ENCODE assay signal across 25 cellular contexts in genomic region chr1:203145321-203146041, GRCh38. TPM values are rescaled to one million over a fixed set of nuclear protein-coding genes. Genes with fewer than 3 reads are reported as not detected.
A peak's percentile ranks its signal among the peaks of the same experiment; 100 is the strongest.
DNase-seq lines count a peak whose midpoint lies in the region; ATAC-seq and TF ChIP-seq lines count a peak whose summit lies in the region.
"Had no signal": no experiment of that assay in that cellular context is flagged by ENCODE, and none has a peak within 500 bp of the region (broad histone marks: within the 10 kb centered on the region; RNA-seq: fewer than 3 reads in every experiment).

No MANE protein-coding gene starts in this region.

- H3K79me1 ChIP-seq in mesendoderm (ENCODE audit: low read length), result peaks cover 9% of the 10 kb centered on the region

- no peak overlapping the region for H2AK5ac ChIP-seq in mesendoderm (ENCODE audit: low read length)

- H3K9ac ChIP-seq in mesendoderm (ENCODE audit: low read length), result no peak overlapping the region

- no peak overlapping the region for H3K4me3 Mint-ChIP-seq in brain
- H3K4me3 Mint-ChIP-seq: activated CD8-positive, alpha-beta memory T cell treated with anti-CD3 and anti-CD28 coated beads, Interleukin-2, amount 10 ng/mL, durations not matched to agents 7 days and 5 days; activated naive CD4-positive, alpha-beta T cell treated with anti-CD3 and anti-CD28 coated beads for 36 hours; CD4-positive, alpha-beta T cell; stimulated activated naive CD8-positive, alpha-beta T cell treated with anti-CD3 and anti-CD28 coated beads, Interleukin-15, Interleukin-2, amounts not matched to agents 100 ng/mL and 50 ng/mL, for 24 hours had no signal

- H2BK15ac ChIP-seq in mesendoderm (replicated peaks; ENCODE audit: low read depth), result no peak overlapping the region

- peak overlapping the region; percentile 30 for H3K56ac ChIP-seq in mesendoderm (ENCODE audit: low read length)

- no peak for TF ChIP-seq EP300 in suprapubic skin (IDR thresholded peaks at IDR 0.05)

- no peak overlapping the region for H4K5ac ChIP-seq in mesendoderm (ENCODE audit: low read length)

- H3K23ac ChIP-seq in mesendoderm (ENCODE audit: low read length), result no peak overlapping the region

- peaks cover 0 to 2% (median 0%) of the 10 kb centered on the region in 5 experiments for H3K9me3 Mint-ChIP-seq in brain
- H3K9me3 Mint-ChIP-seq: activated naive CD4-positive, alpha-beta T cell treated with anti-CD3 and anti-CD28 coated beads for 36 hours; CD4-positive, alpha-beta T cell; stimulated activated naive CD8-positive, alpha-beta T cell treated with anti-CD3 and anti-CD28 coated beads, Interleukin-15, Interleukin-2, amounts not matched to agents 100 ng/mL and 50 ng/mL, for 24 hours had no signal

- no peak overlapping the region for H3K4ac ChIP-seq in mesendoderm (ENCODE audit: low read depth, low read length)

- H3K4me2 ChIP-seq in mesendoderm (ENCODE audit: low read length), result no peak overlapping the region
- H3K4me2 ChIP-seq: PC-9 had no signal

- ATAC-seq in GM21786 (IDR thresholded peaks at IDR 0.05; ENCODE audit: unreplicated experiment), result no peak
- ATAC-seq: activated CD8-positive, alpha-beta memory T cell treated with anti-CD3 and anti-CD28 coated beads, Interleukin-2, amount 10 ng/mL, durations not matched to agents 7 days and 5 days had no signal

- peaks cover 26% of the 10 kb centered on the region for H3K4me1 ChIP-seq in mesendoderm (ENCODE audit: control insufficient read depth, low read depth, low read length)
- H3K4me1 ChIP-seq in suprapubic skin, result no peaks in the 10 kb centered on the region
- H3K4me1 ChIP-seq: adrenal gland, esophagus squamous epithelium, upper lobe of left lung had no signal

- DNase-seq in NCI-H1694 (lab: John Stamatoyannopoulos, UW), result peak; percentile 19
- DNase-seq in mesendoderm, result no peak
- no peak for DNase-seq in suprapubic skin (ENCODE audit: low spot score in 2 of 2)
- no peak for DNase-seq in HK-2 (ENCODE audit: unreplicated experiment)
- DNase-seq in RWPE1 (ENCODE audit: low spot score), result no peak
- DNase-seq: activated CD4-positive, CD25-positive, alpha-beta regulatory T cell; activated CD8-positive, alpha-beta memory T cell treated with anti-CD3 and anti-CD28 coated beads, Interleukin-2, amount 10 ng/mL, durations not matched to agents 7 days and 5 days; activated naive CD4-positive, alpha-beta T cell treated with anti-CD3 and anti-CD28 coated beads for 36 hours; adrenal gland; CD4-positive, alpha-beta T cell; cortex of kidney; esophagus squamous epithelium; heart right ventricle; MV-4-11; NCI-H1436 treated with DMSO at 0.1 percent for 48 hours; NCI-H510A; PC-9; SIG-M5 had no signal

- no peaks in the 10 kb centered on the region for H3K27me3 ChIP-seq in mesendoderm (ENCODE audit: insufficient read depth, low read length, poor library complexity)
- H3K27me3 ChIP-seq in suprapubic skin, result peaks cover 3% of the 10 kb centered on the region
- H3K27me3 ChIP-seq: adrenal gland, upper lobe of left lung had no signal

- no peak overlapping the region for H2BK120ac ChIP-seq in mesendoderm (ENCODE audit: low read depth, low read length)

- H2BK5ac ChIP-seq in mesendoderm (ENCODE audit: low read length), result no peak overlapping the region

- CTCF ChIA-PET in RWPE1 (lab: Yijun Ruan, JAX), result interaction anchor here (2.9 kb wide), 1 partner anchor 26 kb away, joined by 14 read pairs; no protein-coding TSS in a partner anchor

- H3K27me3 Mint-ChIP-seq in brain, result peaks cover 31% of the 10 kb centered on the region
- H3K27me3 Mint-ChIP-seq: stimulated activated naive CD8-positive, alpha-beta T cell treated with anti-CD3 and anti-CD28 coated beads, Interleukin-15, Interleukin-2, amounts not matched to agents 100 ng/mL and 50 ng/mL, for 24 hours had no signal

- H3K79me2 ChIP-seq in mesendoderm (ENCODE audit: control insufficient read depth, insufficient read depth, low read length), result no peaks in the 10 kb centered on the region

- no peak overlapping the region for H3K27ac ChIP-seq in mesendoderm (ENCODE audit: low read depth, low read length)
- peak overlapping the region; percentile 31 for H3K27ac ChIP-seq in suprapubic skin
- no peak overlapping the region for H3K27ac ChIP-seq in RWPE1
- H3K27ac ChIP-seq: adrenal gland, esophagus squamous epithelium, heart right ventricle, HL-60, PC-9, upper lobe of left lung had no signal

- no peak overlapping the region for H4K8ac ChIP-seq in mesendoderm (ENCODE audit: low read depth, low read length)

- no CpG with 5 or more reads among the region's 13 CpGs for WGBS in mesendoderm (ENCODE audit: extremely low coverage, insufficient coverage, low lambda C conversion rate)
- WGBS in suprapubic skin, result 85% methylated on average over 11 of the region's 13 CpGs

- TF ChIP-seq POLR2A in suprapubic skin (IDR thresholded peaks at IDR 0.05), result no peak

- peaks cover 55% of the 10 kb centered on the region for H3K4me1 Mint-ChIP-seq in brain
- H3K4me1 Mint-ChIP-seq: activated CD8-positive, alpha-beta memory T cell treated with anti-CD3 and anti-CD28 coated beads, Interleukin-2, amount 10 ng/mL, durations not matched to agents 7 days and 5 days had no signal

- H3K9me3 ChIP-seq in suprapubic skin, result no peaks in the 10 kb centered on the region
- H3K9me3 ChIP-seq: adrenal gland, esophagus squamous epithelium, heart right ventricle, upper lobe of left lung had no signal

- H3K18ac ChIP-seq in mesendoderm (ENCODE audit: low read length), result no peak overlapping the region

- TF ChIP-seq CTCF in brain (conservative IDR thresholded peaks at IDR 0.05), result no peak
- no peak for TF ChIP-seq CTCF in suprapubic skin (IDR thresholded peaks at IDR 0.05)
- no peak for TF ChIP-seq CTCF in RWPE1 (conservative IDR thresholded peaks at IDR 0.05; ENCODE audit: low read depth)

- POLR2A ChIA-PET in RWPE1 (lab: Yijun Ruan, JAX; ENCODE audit: low non-redundant PET), result no interaction called here

- H3K4me3 ChIP-seq in mesendoderm (ENCODE audit: low read length), result no peak overlapping the region
- no peak overlapping the region for H3K4me3 ChIP-seq in suprapubic skin
- H3K4me3 ChIP-seq: adrenal gland, esophagus squamous epithelium, heart right ventricle, PC-9, upper lobe of left lung had no signal

- peaks cover 4% of the 10 kb centered on the region for H3K36me3 Mint-ChIP-seq in brain
- H3K36me3 Mint-ChIP-seq: activated CD8-positive, alpha-beta memory T cell treated with anti-CD3 and anti-CD28 coated beads, Interleukin-2, amount 10 ng/mL, durations not matched to agents 7 days and 5 days had no signal

- H3K36me3 ChIP-seq in mesendoderm (ENCODE audit: control insufficient read depth, insufficient read depth, low read length) (no peaks in the 10 kb centered on the region), suprapubic skin (no peaks in the 10 kb centered on the region)
- H3K36me3 ChIP-seq: adrenal gland, esophagus squamous epithelium, heart right ventricle, upper lobe of left lung had no signal

- peak overlapping the region; percentile 18 to 94 (median 67) for H3K27ac Mint-ChIP-seq in brain
- H3K27ac Mint-ChIP-seq: activated CD8-positive, alpha-beta memory T cell treated with anti-CD3 and anti-CD28 coated beads, Interleukin-2, amount 10 ng/mL, durations not matched to agents 7 days and 5 days; activated naive CD4-positive, alpha-beta T cell treated with anti-CD3 and anti-CD28 coated beads for 36 hours; CD4-positive, alpha-beta T cell; stimulated activated naive CD8-positive, alpha-beta T cell treated with anti-CD3 and anti-CD28 coated beads, Interleukin-15, Interleukin-2, amounts not matched to agents 100 ng/mL and 50 ng/mL, for 24 hours had no signal

RNA-seq across cellular contexts. Expression of gene ADORA1, which starts 18.0 kb away (rescaled TPM):
- 32.5 TPM for polyA plus RNA-seq in brain (ENCODE audit: insufficient read depth, low read depth, low replicate concordance)
- polyA plus RNA-seq in mesendoderm (2013, experiment 1 of 2), result 8.0 TPM
- 8.0 TPM for polyA plus RNA-seq in mesendoderm (2013, experiment 2 of 2)
- total RNA-seq in suprapubic skin, result 1 to 10 TPM; 3.4 to 8.2 (median 5.6) TPM
- total RNA-seq: activated CD8-positive, alpha-beta memory T cell treated with anti-CD3 and anti-CD28 coated beads, Interleukin-2, amount 10 ng/mL, durations not matched to agents 7 days and 5 days; activated naive CD4-positive, alpha-beta T cell treated with anti-CD3 and anti-CD28 coated beads for 36 hours; CD4-positive, alpha-beta T cell; lung microvascular endothelial cell had no signal

RNA-seq across cellular contexts. Expression of gene MYBPH, which starts 30.1 kb away (rescaled TPM):
- polyA plus RNA-seq in brain (ENCODE audit: insufficient read depth, low read depth, low replicate concordance), result not detected
- polyA plus RNA-seq in mesendoderm (2013, experiment 1 of 2), result not detected
- polyA plus RNA-seq in mesendoderm (2013, experiment 2 of 2), result 0.04 TPM
- under 1 TPM in 1 of 4 donors, not detected in 3; 0.26 TPM for total RNA-seq in suprapubic skin
- total RNA-seq: activated CD8-positive, alpha-beta memory T cell treated with anti-CD3 and anti-CD28 coated beads, Interleukin-2, amount 10 ng/mL, durations not matched to agents 7 days and 5 days; activated naive CD4-positive, alpha-beta T cell treated with anti-CD3 and anti-CD28 coated beads for 36 hours; adrenal gland; CD4-positive, alpha-beta T cell; esophagus squamous epithelium; H4; heart right ventricle; lung microvascular endothelial cell; PC-9 had no signal
- polyA plus RNA-seq: heart right ventricle had no signal

RNA-seq across cellular contexts. Expression of gene CHI3L1, which starts 41.0 kb away (rescaled TPM):
- polyA plus RNA-seq in brain (ENCODE audit: insufficient read depth, low read depth, low replicate concordance), result 47.9 TPM
- polyA plus RNA-seq in mesendoderm (2013, experiment 1 of 2), result 0.22 TPM
- polyA plus RNA-seq in mesendoderm (2013, experiment 2 of 2), result 0.20 TPM
- total RNA-seq in suprapubic skin, result 100 to 1,000 TPM; 100 to 257 (median 128) TPM
- total RNA-seq: activated CD8-positive, alpha-beta memory T cell treated with anti-CD3 and anti-CD28 coated beads, Interleukin-2, amount 10 ng/mL, durations not matched to agents 7 days and 5 days; CD4-positive, alpha-beta T cell; H4; lung microvascular endothelial cell; PC-9 had no signal

RNA-seq across cellular contexts. Expression of gene MYOG, which starts 59.7 kb away (rescaled TPM):
- polyA plus RNA-seq in brain (ENCODE audit: insufficient read depth, low read depth, low replicate concordance), result not detected
- polyA plus RNA-seq in mesendoderm (2013, experiment 1 of 2), result 0.13 TPM
- 0.08 TPM for polyA plus RNA-seq in mesendoderm (2013, experiment 2 of 2)
- not detected for total RNA-seq in suprapubic skin
- total RNA-seq: activated CD8-positive, alpha-beta memory T cell treated with anti-CD3 and anti-CD28 coated beads, Interleukin-2, amount 10 ng/mL, durations not matched to agents 7 days and 5 days; activated naive CD4-positive, alpha-beta T cell treated with anti-CD3 and anti-CD28 coated beads for 36 hours; adrenal gland; CD4-positive, alpha-beta T cell; esophagus squamous epithelium; H4; heart right ventricle; lung microvascular endothelial cell; PC-9; upper lobe of left lung had no signal
- polyA plus RNA-seq: adrenal gland had no signal
